13 cellular contexts compared by ENCODE assay signal in genomic region chr17:77326636-77327035, GRCh38.
DNase-seq lines count a peak whose midpoint lies in the region; ATAC-seq and TF ChIP-seq lines count a peak whose summit lies in the region.
"Had no signal": no experiment of that assay in that cellular context is flagged by ENCODE, and none has a peak within 500 bp of the region (broad histone marks: within the 10 kb centered on the region; RNA-seq: fewer than 3 reads in every experiment).

No MANE protein-coding gene starts in this region.

- no peaks in the 10 kb centered on the region for H3K27me3 Mint-ChIP-seq in activated CD4-positive, alpha-beta T cell treated with anti-CD3 and anti-CD28 coated beads, Interleukin-2, amount 10 ng/mL, durations not matched to agents 7 days and 5 days
- peaks cover 4 to 12% (median 7%) of the 10 kb centered on the region in 3 donors for H3K27me3 Mint-ChIP-seq in immature natural killer cell (ENCODE audit: low read depth in 3 of 3)
- no peaks in the 10 kb centered on the region for H3K27me3 Mint-ChIP-seq in stimulated activated naive B cell treated with anti-CD40 and anti-IgM and Interleukin-4, amounts not matched to agents 10 μg/mL and 1 μg/mL and 100 μg/mL, for 72 hours

- intact Hi-C loops in Panc1 (cut with micrococcal nuclease; ENCODE audit: unreplicated experiment), result no loop called here
- intact Hi-C loops in posterior vena cava (cut with DNase I), result no loop called here

- H3K36me3 Mint-ChIP-seq in activated CD4-positive, alpha-beta T cell treated with anti-CD3 and anti-CD28 coated beads, Interleukin-2, amount 10 ng/mL, durations not matched to agents 7 days and 5 days (ENCODE audit: low read depth), result no peaks in the 10 kb centered on the region
- no peaks in the 10 kb centered on the region for H3K36me3 Mint-ChIP-seq in immature natural killer cell
- H3K36me3 Mint-ChIP-seq in stimulated activated naive B cell treated with anti-CD40 and anti-IgM and Interleukin-4, amounts not matched to agents 10 μg/mL and 1 μg/mL and 100 μg/mL, for 72 hours, result peaks cover 6 to 38% of the 10 kb centered on the region in 2 donors

- peaks cover 96% of the 10 kb centered on the region for H3K4me1 ChIP-seq in Panc1 (ENCODE audit: control insufficient read depth, insufficient read depth, low read length)

- TSS peak; percentile 17 for BruUV-seq in Panc1 (replicated peaks; lab: Mats Ljungman, UMichigan)

- CTCF ChIA-PET in activated CD4-positive, alpha-beta T cell treated with anti-CD3 and anti-CD28 coated beads, Interleukin-2, amount 10 ng/mL, durations not matched to agents 7 days and 5 days (lab: Charles Lee), result interaction anchor here (0.8 to 1.6 kb wide), 3 partner anchors 22 to 157 kb away, joined by 3 to 4 read pairs (median 4); no protein-coding TSS in a partner anchor
- CTCF ChIA-PET in Panc1 (lab: Charles Lee), result interaction anchor here (0.7 kb wide), 1 partner anchor 67 kb away, joined by 4 read pairs; no protein-coding TSS in a partner anchor

- H3K4me3 ChIP-seq in Panc1 (ENCODE audit: low read depth in 2 of 2, low read length in 2 of 2), result no peak overlapping the region
- H3K4me3 ChIP-seq: thoracic aorta had no signal

- POLR2A ChIA-PET in activated CD4-positive, alpha-beta T cell treated with anti-CD3 and anti-CD28 coated beads, Interleukin-2, amount 10 ng/mL, durations not matched to agents 7 days and 5 days (lab: Charles Lee), result no interaction called here
- POLR2A ChIA-PET in Panc1 (lab: Charles Lee), result interaction anchor here (0.5 kb wide), 1 partner anchor 488 kb away, joined by 6 read pairs; no protein-coding TSS in a partner anchor

- peak overlapping the region; percentile 99 for H3K27ac ChIP-seq in Panc1 (ENCODE audit: low read length)
- H3K27ac ChIP-seq: epithelial cell of prostate had no signal

- peak overlapping the region; percentile 50 for H3K27ac Mint-ChIP-seq in activated CD4-positive, alpha-beta T cell treated with anti-CD3 and anti-CD28 coated beads, Interleukin-2, amount 10 ng/mL, durations not matched to agents 7 days and 5 days
- H3K27ac Mint-ChIP-seq in immature natural killer cell, result peak overlapping the region; percentile 4 to 93 (median 84)
- H3K27ac Mint-ChIP-seq in stimulated activated naive B cell treated with anti-CD40 and anti-IgM and Interleukin-4, amounts not matched to agents 10 μg/mL and 1 μg/mL and 100 μg/mL, for 72 hours, result peak overlapping the region; percentile 98

- no peak for ATAC-seq in Panc1
- no peak for ATAC-seq in stimulated activated naive B cell treated with anti-CD40 and anti-IgM and Interleukin-4, amounts not matched to agents 10 μg/mL and 1 μg/mL and 100 μg/mL, for 72 hours (replicated peaks)

- no peaks in the 10 kb centered on the region for H3K9me3 Mint-ChIP-seq in activated CD4-positive, alpha-beta T cell treated with anti-CD3 and anti-CD28 coated beads, Interleukin-2, amount 10 ng/mL, durations not matched to agents 7 days and 5 days
- H3K9me3 Mint-ChIP-seq in immature natural killer cell, result no peaks in the 10 kb centered on the region
- no peaks in the 10 kb centered on the region for H3K9me3 Mint-ChIP-seq in stimulated activated naive B cell treated with anti-CD40 and anti-IgM and Interleukin-4, amounts not matched to agents 10 μg/mL and 1 μg/mL and 100 μg/mL, for 72 hours

- H3K36me3 ChIP-seq in Panc1 (ENCODE audit: control insufficient read depth, insufficient read depth, low read length), result no peaks in the 10 kb centered on the region
- H3K36me3 ChIP-seq: thoracic aorta had no signal

- no peak overlapping the region for H3K4me3 Mint-ChIP-seq in activated CD4-positive, alpha-beta T cell treated with anti-CD3 and anti-CD28 coated beads, Interleukin-2, amount 10 ng/mL, durations not matched to agents 7 days and 5 days
- H3K4me3 Mint-ChIP-seq in immature natural killer cell, result peak overlapping the region in 4 of 5 donors; percentile 42 to 78 (median 58)
- no peak overlapping the region for H3K4me3 Mint-ChIP-seq in stimulated activated naive B cell treated with anti-CD40 and anti-IgM and Interleukin-4, amounts not matched to agents 10 μg/mL and 1 μg/mL and 100 μg/mL, for 72 hours

- DNase-seq in activated CD4-positive, alpha-beta T cell treated with anti-CD3 and anti-CD28 coated beads, Interleukin-2, amount 10 ng/mL, durations not matched to agents 7 days and 5 days, result no peak
- no peak for DNase-seq in activated CD4-positive, alpha-beta T cell treated with anti-CD3 and anti-CD28 coated beads for 48 hours
- no peak for DNase-seq in Panc1 (ENCODE audit: low read depth, low spot score)
- DNase-seq in immature natural killer cell, result no peak
- DNase-seq in stimulated activated naive B cell treated with anti-CD40 and anti-IgM and Interleukin-4, amounts not matched to agents 10 μg/mL and 1 μg/mL and 100 μg/mL, for 72 hours, result no peak
- DNase-seq in stimulated activated CD4-positive, alpha-beta T cell treated with anti-CD3 and anti-CD28 coated beads, Interleukin-2, amount 100 ng/mL, for 24 hours, result no peak
- DNase-seq in KG1 (lab: John Stamatoyannopoulos, UW), result no peak
- DNase-seq in posterior vena cava (ENCODE audit: low spot score), result no peak
- DNase-seq: activated T-cell treated with anti-CD3 and anti-CD28 coated beads for 4 hours, mesendoderm, NCI-H510A had no signal

- no peaks in the 10 kb centered on the region for H3K9me3 ChIP-seq in Panc1 (ENCODE audit: control insufficient read depth, insufficient read depth, low read depth, low read length)
- H3K9me3 ChIP-seq: thoracic aorta had no signal

- no peaks in the 10 kb centered on the region for H3K27me3 ChIP-seq in Panc1 (ENCODE audit: control insufficient read depth, insufficient read depth, low read length)

- peaks cover 67% of the 10 kb centered on the region for H3K4me1 Mint-ChIP-seq in activated CD4-positive, alpha-beta T cell treated with anti-CD3 and anti-CD28 coated beads, Interleukin-2, amount 10 ng/mL, durations not matched to agents 7 days and 5 days
- peaks cover 46 to 54% of the 10 kb centered on the region in 2 donors for H3K4me1 Mint-ChIP-seq in immature natural killer cell
- H3K4me1 Mint-ChIP-seq in stimulated activated naive B cell treated with anti-CD40 and anti-IgM and Interleukin-4, amounts not matched to agents 10 μg/mL and 1 μg/mL and 100 μg/mL, for 72 hours, result peaks cover 79 to 98% of the 10 kb centered on the region in 2 donors

- in situ Hi-C loops in Panc1 (cut with HindIII; ENCODE audit: low pct_unique_long_range_greater_than_20kb, low sequenced_read_pairs), result loop anchor here (5.0 kb wide), 1 partner anchor 96 kb away; no protein-coding TSS in a partner anchor

- TF ChIP-seq CTCF in Panc1 (IDR thresholded peaks at IDR 0.05), result no peak

Comparison
In these comparisons a context has a peak if more than half of its experiments do, and no peak if none do; other contexts are left out.
1. H3K4me3 Mint-ChIP-seq: peak in immature natural killer cell (4 of 5); none in activated CD4-positive, alpha-beta T cell treated with anti-CD3 and anti-CD28 coated beads, Interleukin-2, amount 10 ng/mL, durations not matched to agents 7 days and 5 days (single experiment) and stimulated activated naive B cell treated with anti-CD40 and anti-IgM and Interleukin-4, amounts not matched to agents 10 μg/mL and 1 μg/mL and 100 μg/mL, for 72 hours (0 of 2).
2. Peak in every context shown above with its lines, with median percentiles within 50 percentile points of each other: H3K27ac Mint-ChIP-seq.